ENCODE assay signal across 1 cellular context in genomic region chr2:226116346-226116745, GRCh38.
TF ChIP-seq lines count a peak whose summit lies in the region.

No MANE protein-coding gene starts in this region.

TF ChIP-seq in A549, 52 proteins besides CTCF, POLR2A, EP300 and RAD21 (continued from another document):
- no peak for TF ChIP-seq USF2 (IDR thresholded peaks at IDR 0.05)
